ENCODE assay signal across 30 cellular contexts in genomic region chr2:133486706-133487305, GRCh38.
A peak's percentile ranks its signal among the peaks of the same experiment; 100 is the strongest.
DNase-seq lines count a peak whose midpoint lies in the region; ATAC-seq, FAIRE-seq and TF ChIP-seq lines count a peak whose summit lies in the region.
"Had no signal": no experiment of that assay in that cellular context is flagged by ENCODE, and none has a peak within 500 bp of the region (broad histone marks: within the 10 kb centered on the region; RNA-seq: fewer than 3 reads in every experiment).

No MANE protein-coding gene starts in this region.

- DNase-seq in RCC 7860 (ENCODE audit: low spot score) = no peak
- DNase-seq in fibroblast of peridontal ligament (ENCODE audit: extremely low read depth) = peak; percentile 33
- DNase-seq in medulla oblongata (ENCODE audit: extremely low spot score) = peak; percentile 77
- no peak for DNase-seq in tibial artery
- DNase-seq in HK-2 (ENCODE audit: unreplicated experiment) = no peak
- no peak for DNase-seq in CD4-positive, alpha-beta T cell
- DNase-seq in NCI-H2196 (lab: John Stamatoyannopoulos, UW; ENCODE audit: unreplicated experiment) = no peak
- DNase-seq: activated CD4-positive, alpha-beta T cell treated with anti-CD3 and anti-CD28 coated beads, Interleukin-2, amount 10 ng/mL, durations not matched to agents 7 days and 5 days; activated naive CD4-positive, alpha-beta T cell treated with Interleukin-2 at 50 U/mL for 16 hours; activated T-cell treated with anti-CD3 and anti-CD28 coated beads, Interleukin-2, amount 50 U/mL, for 48 hours; effector CD4-positive, alpha-beta T cell; erythroblast; foreskin fibroblast; GOT3; HFFc6; Kasumi-1; NCI-H1694; NCI-H2171; NCI-H510A treated with DMSO at 0.1 percent for 48 hours; PC-9; SHP77 treated with DMSO at 0.1 percent for 48 hours; sigmoid colon; stimulated activated naive CD8-positive, alpha-beta T cell treated with anti-CD3 and anti-CD28 coated beads, Interleukin-15, Interleukin-2, amounts not matched to agents 100 U/mL and 50 U/mL, for 24 hours; T1000 had no signal

- no peak overlapping the region for H3K27ac Mint-ChIP-seq in CD4-positive, alpha-beta T cell
- H3K27ac Mint-ChIP-seq: activated CD4-positive, alpha-beta T cell treated with anti-CD3 and anti-CD28 coated beads, Interleukin-2, amount 10 ng/mL, durations not matched to agents 7 days and 5 days; HFFc6; progenitor cell of endocrine pancreas had no signal

- H3K4me1 ChIP-seq in skeletal muscle satellite cell (ENCODE audit: control insufficient read depth, insufficient read depth, low read length) (peaks cover 8% of the 10 kb centered on the region), tibial artery (peaks cover 0 to 10% (median 2%) of the 10 kb centered on the region in 4 donors)
- H3K4me1 ChIP-seq: sigmoid colon had no signal

- H3K27me3 ChIP-seq in skeletal muscle satellite cell (ENCODE audit: control insufficient read depth, insufficient read depth, low read length) (no peaks in the 10 kb centered on the region), tibial artery (no peaks in the 10 kb centered on the region)
- no peaks in the 10 kb centered on the region for H3K27me3 ChIP-seq in CD4-positive, alpha-beta T cell (ENCODE audit: control insufficient read depth, insufficient read depth, low read length)
- H3K27me3 ChIP-seq: sigmoid colon, vagina had no signal

- H3K36me3 ChIP-seq in skeletal muscle satellite cell (ENCODE audit: insufficient read depth, low read length) (no peaks in the 10 kb centered on the region), tibial artery (no peaks in the 10 kb centered on the region)
- H3K36me3 ChIP-seq: sigmoid colon, vagina had no signal

- POLR2A ChIA-PET in CD4-positive, alpha-beta T cell (lab: Charles Lee) = no interaction called here

- H3K27ac ChIP-seq in tibial artery = no peak overlapping the region
- H3K27ac ChIP-seq in CD4-positive, alpha-beta T cell (ENCODE audit: low read depth, low read length) = no peak overlapping the region
- H3K27ac ChIP-seq: PC-9, sigmoid colon, vagina had no signal

- intact Hi-C loops in tibial artery (cut with DNase I; ENCODE audit: low total_unique reads) = no loop called here
- intact Hi-C loops in CD4-positive, alpha-beta T cell (cut with DNase I, micrococcal nuclease) = no loop called here

- H3K9me3 ChIP-seq in skeletal muscle satellite cell (replicated peaks; ENCODE audit: low read length) (no peaks in the 10 kb centered on the region), tibial artery (no peaks in the 10 kb centered on the region)
- H3K9me3 ChIP-seq in CD4-positive, alpha-beta T cell (ENCODE audit: control insufficient read depth, low read length) = no peaks in the 10 kb centered on the region
- H3K9me3 ChIP-seq: sigmoid colon, vagina had no signal

- H3K4me3 ChIP-seq in skeletal muscle satellite cell (ENCODE audit: low read length) = no peak overlapping the region
- H3K4me3 ChIP-seq in tibial artery = no peak overlapping the region
- H3K4me3 ChIP-seq: lung, PC-9, sigmoid colon, vagina had no signal

- no peak overlapping the region for H3K4me3 Mint-ChIP-seq in CD4-positive, alpha-beta T cell
- H3K4me3 Mint-ChIP-seq: activated CD4-positive, alpha-beta T cell treated with anti-CD3 and anti-CD28 coated beads, Interleukin-2, amount 10 ng/mL, durations not matched to agents 7 days and 5 days; HFFc6 had no signal

- ATAC-seq in CD4-positive, alpha-beta T cell (ENCODE audit: poor library complexity) = no peak
- ATAC-seq: stimulated activated naive CD8-positive, alpha-beta T cell treated with anti-CD3 and anti-CD28 coated beads, Interleukin-15, Interleukin-2, amounts not matched to agents 100 U/mL and 50 U/mL, for 24 hours had no signal

- peak; percentile 16 for FAIRE-seq in RCC 7860 (lab: Jason Lieb, UNC)
- FAIRE-seq: HepG2, keratinocyte had no signal

- no peaks in the 10 kb centered on the region for H3K4me1 Mint-ChIP-seq in CD4-positive, alpha-beta T cell (ENCODE audit: low read depth)
- H3K4me1 Mint-ChIP-seq: activated CD4-positive, alpha-beta T cell treated with anti-CD3 and anti-CD28 coated beads, Interleukin-2, amount 10 ng/mL, durations not matched to agents 7 days and 5 days had no signal

- no peaks in the 10 kb centered on the region for H3K36me3 Mint-ChIP-seq in CD4-positive, alpha-beta T cell (ENCODE audit: low read depth)

- H3K9me3 Mint-ChIP-seq in CD4-positive, alpha-beta T cell = peaks cover 2% of the 10 kb centered on the region
- H3K9me3 Mint-ChIP-seq: activated CD4-positive, alpha-beta T cell treated with anti-CD3 and anti-CD28 coated beads, Interleukin-2, amount 10 ng/mL, durations not matched to agents 7 days and 5 days; HFFc6 had no signal

- H3K9ac ChIP-seq in skeletal muscle satellite cell (ENCODE audit: low read depth, low read length) = peak overlapping the region; percentile 18

- H3K4me2 ChIP-seq in skeletal muscle satellite cell (ENCODE audit: low read length) = no peak overlapping the region
- H3K4me2 ChIP-seq: PC-9 had no signal

- CTCF ChIA-PET in CD4-positive, alpha-beta T cell (lab: Charles Lee) = no interaction called here

- H3K27me3 Mint-ChIP-seq in CD4-positive, alpha-beta T cell = no peaks in the 10 kb centered on the region
- H3K27me3 Mint-ChIP-seq: activated CD4-positive, alpha-beta T cell treated with anti-CD3 and anti-CD28 coated beads, Interleukin-2, amount 10 ng/mL, durations not matched to agents 7 days and 5 days; progenitor cell of endocrine pancreas had no signal

- TF ChIP-seq CTCF in tibial artery (IDR thresholded peaks at IDR 0.05) = no peak
- TF ChIP-seq CTCF in CD4-positive, alpha-beta T cell (IDR thresholded peaks at IDR 0.05) = no peak

Comparison
In these comparisons a context has a peak if more than half of its experiments do, and no peak if none do; other contexts are left out.
1. DNase-seq: peak in fibroblast of peridontal ligament (single experiment) and medulla oblongata (single experiment); none in RCC 7860 (single experiment), tibial artery (0 of 2), HK-2 (single experiment), CD4-positive, alpha-beta T cell (0 of 10) and NCI-H2196 (single experiment).